In the genomic region with DNA sequence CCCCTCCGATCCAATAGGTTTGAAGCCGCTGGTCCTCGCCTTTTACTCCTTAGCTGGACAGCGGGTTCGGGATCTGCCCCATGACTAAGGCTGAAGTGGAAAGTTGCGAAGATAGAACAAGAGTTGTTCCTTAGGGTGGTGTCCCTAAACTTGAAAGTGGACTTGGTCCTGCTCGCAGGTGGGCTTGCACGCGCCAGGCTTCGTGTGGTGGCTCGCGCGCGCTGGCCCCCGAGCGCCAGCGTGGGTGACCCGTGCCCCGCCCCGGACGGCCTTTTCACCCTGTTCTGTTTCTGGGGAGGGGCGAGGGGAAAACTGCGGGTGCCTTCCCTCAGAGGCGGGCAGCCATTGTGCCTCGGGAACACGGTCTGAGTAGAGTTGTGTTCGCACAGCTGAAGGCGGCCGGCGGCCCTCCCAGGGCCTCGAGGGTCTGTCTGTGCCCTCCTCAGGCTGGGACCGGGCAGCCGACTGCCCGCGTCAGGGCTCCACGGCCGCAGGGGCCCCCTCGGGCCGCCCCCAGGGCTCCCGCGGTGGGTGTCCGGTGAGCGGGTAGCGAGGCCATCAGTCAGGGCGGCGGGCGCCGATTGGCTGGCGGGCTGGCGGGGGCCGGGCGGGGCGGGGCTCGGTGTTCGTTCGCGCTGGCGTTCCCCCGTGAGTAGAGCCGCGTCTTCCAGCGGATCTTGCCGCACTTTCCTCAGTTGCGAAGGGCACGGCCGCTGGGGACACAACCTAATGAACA, we compare ENCODE assay signal across 1 cellular context.
TF ChIP-seq lines count a peak whose summit lies in the region.

No MANE protein-coding gene starts in this region.

TF ChIP-seq in A549, 52 proteins besides CTCF, POLR2A, EP300 and RAD21 (continued from another document):
- TF ChIP-seq PBX3 (IDR thresholded peaks at IDR 0.05): peak; percentile 74; the same call in 1 of the 2 replicates
